Comparison of ENCODE assay signal across 1 cellular context in the genomic region with DNA sequence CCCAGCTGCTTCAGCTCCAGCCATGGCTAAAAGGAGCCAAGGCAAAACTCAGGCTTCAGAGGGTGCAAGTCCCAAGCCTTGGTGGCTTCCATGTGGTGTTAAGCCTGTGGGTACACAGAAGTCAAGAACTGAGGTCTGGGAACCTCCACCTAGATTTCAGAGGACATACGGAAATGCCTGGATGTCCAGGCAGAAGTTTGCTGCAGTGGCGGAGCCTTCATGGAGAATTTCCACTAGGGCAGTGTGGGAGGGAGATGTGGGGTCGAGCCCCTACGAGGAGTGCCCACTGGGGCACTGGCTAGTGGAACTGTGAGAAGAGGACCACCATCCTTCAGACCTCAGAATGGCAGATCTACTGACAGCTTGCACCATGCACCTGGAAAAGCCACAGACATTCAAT.
TF ChIP-seq lines count a peak whose summit lies in the region.

No MANE protein-coding gene starts in this region.

TF ChIP-seq in HEK293, 187 proteins besides CTCF, POLR2A, EP300 and RAD21 (continued from another document):
- TF ChIP-seq, protein P1, sequence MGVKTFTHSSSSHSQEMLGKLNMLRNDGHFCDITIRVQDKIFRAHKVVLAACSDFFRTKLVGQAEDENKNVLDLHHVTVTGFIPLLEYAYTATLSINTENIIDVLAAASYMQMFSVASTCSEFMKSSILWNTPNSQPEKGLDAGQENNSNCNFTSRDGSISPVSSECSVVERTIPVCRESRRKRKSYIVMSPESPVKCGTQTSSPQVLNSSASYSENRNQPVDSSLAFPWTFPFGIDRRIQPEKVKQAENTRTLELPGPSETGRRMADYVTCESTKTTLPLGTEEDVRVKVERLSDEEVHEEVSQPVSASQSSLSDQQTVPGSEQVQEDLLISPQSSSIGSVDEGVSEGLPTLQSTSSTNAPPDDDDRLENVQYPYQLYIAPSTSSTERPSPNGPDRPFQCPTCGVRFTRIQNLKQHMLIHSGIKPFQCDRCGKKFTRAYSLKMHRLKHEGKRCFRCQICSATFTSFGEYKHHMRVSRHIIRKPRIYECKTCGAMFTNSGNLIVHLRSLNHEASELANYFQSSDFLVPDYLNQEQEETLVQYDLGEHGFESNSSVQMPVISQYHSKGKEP (tag by site-specific recombination; IDR thresholded peaks at IDR 0.05): no peak
- TF ChIP-seq ZNF510 (tag by site-specific recombination; IDR thresholded peaks at IDR 0.05; ENCODE audit: insufficient replicate concordance) (no peak), ZNF394 (tag by site-specific recombination; IDR thresholded peaks at IDR 0.05; ENCODE audit: borderline replicate concordance) (no peak), ZBTB17 (tag by site-specific recombination; IDR thresholded peaks at IDR 0.05) (no peak), ZNF776 (tag by site-specific recombination; IDR thresholded peaks at IDR 0.05; ENCODE audit: borderline replicate concordance) (no peak), ZNF24 (tag by site-specific recombination; IDR thresholded peaks at IDR 0.05) (no peak), ZNF514 (tag by site-specific recombination; IDR thresholded peaks at IDR 0.05) (no peak), SETDB1 (IDR thresholded peaks at IDR 0.05; ENCODE audit: insufficient read length, low read length) (peak; percentile 86), ZNF585B (tag by site-specific recombination; IDR thresholded peaks at IDR 0.05) (0 out of 2 replicates have a peak, but pooled peaks have one; percentile 3), ZNF549 (tag by site-specific recombination; IDR thresholded peaks at IDR 0.05) (no peak), ZNF302 (tag by site-specific recombination; IDR thresholded peaks at IDR 0.05; ENCODE audit: low read depth) (no peak), ZNF473 (tag by site-specific recombination; IDR thresholded peaks at IDR 0.05) (no peak), TRIM28 (IDR thresholded peaks at IDR 0.05; ENCODE audit: borderline replicate concordance, low read length) (peak; percentile 48; the same call in 1 of the 2 replicates), ZNF707 (tag by site-specific recombination; IDR thresholded peaks at IDR 0.05) (no peak)
- TF ChIP-seq, protein P2, sequence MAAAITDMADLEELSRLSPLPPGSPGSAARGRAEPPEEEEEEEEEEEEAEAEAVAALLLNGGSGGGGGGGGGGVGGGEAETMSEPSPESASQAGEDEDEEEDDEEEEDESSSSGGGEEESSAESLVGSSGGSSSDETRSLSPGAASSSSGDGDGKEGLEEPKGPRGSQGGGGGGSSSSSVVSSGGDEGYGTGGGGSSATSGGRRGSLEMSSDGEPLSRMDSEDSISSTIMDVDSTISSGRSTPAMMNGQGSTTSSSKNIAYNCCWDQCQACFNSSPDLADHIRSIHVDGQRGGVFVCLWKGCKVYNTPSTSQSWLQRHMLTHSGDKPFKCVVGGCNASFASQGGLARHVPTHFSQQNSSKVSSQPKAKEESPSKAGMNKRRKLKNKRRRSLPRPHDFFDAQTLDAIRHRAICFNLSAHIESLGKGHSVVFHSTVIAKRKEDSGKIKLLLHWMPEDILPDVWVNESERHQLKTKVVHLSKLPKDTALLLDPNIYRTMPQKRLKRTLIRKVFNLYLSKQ (tag by site-specific recombination; IDR thresholded peaks at IDR 0.05; ENCODE audit: borderline replicate concordance): no peak
- TF ChIP-seq, protein P3, sequence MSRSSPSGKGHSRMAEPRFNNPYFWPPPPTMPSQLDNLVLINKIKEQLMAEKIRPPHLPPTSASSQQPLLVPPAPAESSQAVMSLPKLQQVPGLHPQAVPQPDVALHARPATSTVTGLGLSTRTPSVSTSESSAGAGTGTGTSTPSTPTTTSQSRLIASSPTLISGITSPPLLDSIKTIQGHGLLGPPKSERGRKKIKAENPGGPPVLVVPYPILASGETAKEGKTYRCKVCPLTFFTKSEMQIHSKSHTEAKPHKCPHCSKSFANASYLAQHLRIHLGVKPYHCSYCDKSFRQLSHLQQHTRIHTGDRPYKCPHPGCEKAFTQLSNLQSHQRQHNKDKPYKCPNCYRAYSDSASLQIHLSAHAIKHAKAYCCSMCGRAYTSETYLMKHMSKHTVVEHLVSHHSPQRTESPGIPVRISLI (tag by site-specific recombination; IDR thresholded peaks at IDR 0.05): no peak
